ENCODE assay signal across 23 cellular contexts in the genomic region with DNA sequence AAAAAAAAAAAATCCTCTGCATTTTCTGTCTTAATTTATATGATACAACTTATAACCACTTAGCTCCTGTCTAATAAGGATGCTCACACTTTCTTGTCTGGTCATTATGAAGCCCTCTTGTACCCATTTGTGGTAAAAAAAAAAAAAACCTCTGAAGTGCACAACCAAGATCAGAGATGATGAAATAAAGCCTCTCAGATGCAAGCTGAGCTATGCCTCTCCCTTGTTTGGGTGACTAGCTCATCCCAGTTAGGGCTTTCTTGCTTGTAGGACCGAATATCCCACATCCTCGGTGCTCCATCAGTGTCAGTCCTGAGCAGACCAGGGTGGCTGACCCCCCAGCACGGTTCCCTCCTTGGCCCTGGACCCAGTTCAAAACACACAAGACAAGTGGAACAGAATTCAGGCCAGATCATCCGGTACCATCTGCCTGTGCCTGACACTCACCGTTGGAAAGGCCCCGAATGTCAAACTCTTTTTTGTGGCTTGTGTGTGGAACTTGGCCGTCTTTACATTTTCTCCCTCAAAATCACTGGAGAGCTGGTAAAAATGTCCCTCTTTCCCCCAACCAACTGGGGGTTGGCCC. TPM values are rescaled to one million over a fixed set of nuclear protein-coding genes. Genes with fewer than 3 reads are reported as not detected.
DNase-seq lines count a peak whose midpoint lies in the region; ATAC-seq and TF ChIP-seq lines count a peak whose summit lies in the region.
"Had no signal": no experiment of that assay in that cellular context is flagged by ENCODE, and none has a peak within 500 bp of the region (broad histone marks: within the 10 kb centered on the region; RNA-seq: fewer than 3 reads in every experiment).

No MANE protein-coding gene starts in this region.

- no peaks in the 10 kb centered on the region for H4K20me1 ChIP-seq in BLaER1
- H4K20me1 ChIP-seq in PC-9 (ENCODE audit: insufficient read depth): no peaks in the 10 kb centered on the region

- no peak for DNase-seq in CD4-positive, alpha-beta memory T cell
- DNase-seq in WERI-Rb-1 (no peak), PC-9 (no peak), testis (no peak), NCI-H2227 treated with DMSO at 0.1 percent for 48 hours (lab: John Stamatoyannopoulos, UW) (no peak)
- no peak for DNase-seq in naive thymus-derived CD8-positive, alpha-beta T cell
- DNase-seq: activated CD4-positive, alpha-beta T cell treated with anti-CD3 and anti-CD28 coated beads for 48 hours; DMS153; left cardiac atrium; NCI-H1694; NCI-H69; occipital lobe; stimulated activated CD4-positive, alpha-beta T cell treated with anti-CD3 and anti-CD28 coated beads, Interleukin-4, amount 100 ng/mL, for 4 hours; stimulated activated naive CD8-positive, alpha-beta T cell treated with anti-CD3 and anti-CD28 coated beads, Interleukin-15, Interleukin-2, amounts not matched to agents 100 U/mL and 50 U/mL, for 24 hours; T-helper 2 cell had no signal

- ATAC-seq in naive thymus-derived CD8-positive, alpha-beta T cell: no peak
- ATAC-seq in stimulated activated memory B cell treated with anti-CD40 and anti-IgM and Interleukin-4, amounts not matched to agents 10 μg/mL and 1 μg/mL and 100 μg/mL, for 72 hours: no peak
- ATAC-seq: activated naive CD4-positive, alpha-beta T cell treated with anti-CD3 and anti-CD28 coated beads, Interleukin-2, amount 50 U/mL, for 72 hours; left cardiac atrium; stimulated activated naive CD8-positive, alpha-beta T cell treated with anti-CD3 and anti-CD28 coated beads, Interleukin-15, Interleukin-2, amounts not matched to agents 100 U/mL and 50 U/mL, for 24 hours had no signal

- H3K27me3 Mint-ChIP-seq in CD4-positive, alpha-beta memory T cell: peaks cover 0 to 2% of the 10 kb centered on the region in 2 donors
- peaks cover 0 to 2% (median 0%) of the 10 kb centered on the region in 5 donors for H3K27me3 Mint-ChIP-seq in naive thymus-derived CD8-positive, alpha-beta T cell
- H3K27me3 Mint-ChIP-seq in stimulated activated memory B cell treated with anti-CD40 and anti-IgM and Interleukin-4, amounts not matched to agents 10 μg/mL and 1 μg/mL and 100 μg/mL, for 72 hours: no peaks in the 10 kb centered on the region
- H3K27me3 Mint-ChIP-seq: central memory CD8-positive, alpha-beta T cell had no signal

- no peaks in the 10 kb centered on the region for H3K79me2 ChIP-seq in PC-9 (ENCODE audit: low read depth)

- H3K27me3 ChIP-seq in BLaER1 (no peaks in the 10 kb centered on the region), WERI-Rb-1 (ENCODE audit: insufficient read depth, low read depth, severe bottlenecking) (no peaks in the 10 kb centered on the region), PC-9 (ENCODE audit: insufficient read depth, low read depth) (no peaks in the 10 kb centered on the region), testis (no peaks in the 10 kb centered on the region)
- H3K27me3 ChIP-seq in CD4-positive, alpha-beta memory T cell (ENCODE audit: insufficient read depth, low read length): no peaks in the 10 kb centered on the region
- H3K27me3 ChIP-seq: tibial nerve had no signal

- H3K9me2 ChIP-seq in PC-9 (ENCODE audit: insufficient read depth): no peaks in the 10 kb centered on the region

- no peaks in the 10 kb centered on the region for H3K36me3 ChIP-seq in BLaER1
- H3K36me3 ChIP-seq in CD4-positive, alpha-beta memory T cell (ENCODE audit: insufficient read depth, low read length): no peaks in the 10 kb centered on the region
- no peaks in the 10 kb centered on the region for H3K36me3 ChIP-seq in WERI-Rb-1
- H3K36me3 ChIP-seq in PC-9 (ENCODE audit: low read depth): no peaks in the 10 kb centered on the region
- H3K36me3 ChIP-seq in testis (ENCODE audit: low read depth, missing control alignments): no peaks in the 10 kb centered on the region
- H3K36me3 ChIP-seq: tibial nerve had no signal

- intact Hi-C loops in CD4-positive, alpha-beta memory T cell (cut with micrococcal nuclease): loop anchor here (10.0 kb wide), 1 partner anchor 549 kb away; the partner anchor contains the start of gene RSRP1
- intact Hi-C loops in PC-9 (cut with micrococcal nuclease; ENCODE audit: unreplicated experiment): loop anchor here (10.0 kb wide), 1 partner anchor 89 kb away; no protein-coding TSS in a partner anchor
- intact Hi-C loops in testis (cut with DNase I; ENCODE audit: low total_unique reads): no loop called here

- H3K4me3 Mint-ChIP-seq in CD4-positive, alpha-beta memory T cell: peak overlapping the region in 1 of 8 donors; percentile 39
- peak overlapping the region in 1 of 10 donors; percentile 21 for H3K4me3 Mint-ChIP-seq in naive thymus-derived CD8-positive, alpha-beta T cell
- no peak overlapping the region for H3K4me3 Mint-ChIP-seq in stimulated activated memory B cell treated with anti-CD40 and anti-IgM and Interleukin-4, amounts not matched to agents 10 μg/mL and 1 μg/mL and 100 μg/mL, for 72 hours
- H3K4me3 Mint-ChIP-seq: central memory CD8-positive, alpha-beta T cell; memory B cell had no signal

- POLR2A ChIA-PET in CD4-positive, alpha-beta memory T cell (lab: Charles Lee; ENCODE audit: partially characterized antibody): interaction anchor here (0.6 to 5.1 kb wide), 4 partner anchors 19 to 176 kb away, joined by 3 to 46 read pairs (median 4); partner anchors contain the start of gene MAN1C1
- POLR2A ChIA-PET in naive thymus-derived CD8-positive, alpha-beta T cell (lab: Charles Lee): interaction anchor here (0.7 to 3.0 kb wide), 4 partner anchors 19 to 182 kb away, joined by 3 to 18 read pairs (median 5); no protein-coding TSS in a partner anchor
- POLR2A ChIA-PET in PC-9 (lab: Charles Lee; ENCODE audit: unreplicated experiment): no interaction called here

- H3K9ac ChIP-seq in BLaER1: no peak overlapping the region

- peak overlapping the region in 5 of 7 donors; percentile 42 to 91 (median 70) for H3K27ac Mint-ChIP-seq in CD4-positive, alpha-beta memory T cell
- peak overlapping the region; percentile 50 to 90 (median 78) for H3K27ac Mint-ChIP-seq in naive thymus-derived CD8-positive, alpha-beta T cell
- no peak overlapping the region for H3K27ac Mint-ChIP-seq in stimulated activated memory B cell treated with anti-CD40 and anti-IgM and Interleukin-4, amounts not matched to agents 10 μg/mL and 1 μg/mL and 100 μg/mL, for 72 hours
- H3K27ac Mint-ChIP-seq: activated naive CD4-positive, alpha-beta T cell treated with anti-CD3 and anti-CD28 coated beads, Interleukin-2, amount 50 U/mL, for 72 hours; memory B cell had no signal

- H3K9me3 Mint-ChIP-seq in CD4-positive, alpha-beta memory T cell: peaks cover 0 to 2% (median 0%) of the 10 kb centered on the region in 8 donors
- peaks cover 0 to 2% (median 0%) of the 10 kb centered on the region in 9 donors for H3K9me3 Mint-ChIP-seq in naive thymus-derived CD8-positive, alpha-beta T cell
- H3K9me3 Mint-ChIP-seq in stimulated activated memory B cell treated with anti-CD40 and anti-IgM and Interleukin-4, amounts not matched to agents 10 μg/mL and 1 μg/mL and 100 μg/mL, for 72 hours: no peaks in the 10 kb centered on the region
- H3K9me3 Mint-ChIP-seq: central memory CD8-positive, alpha-beta T cell; memory B cell had no signal

- CTCF ChIA-PET in CD4-positive, alpha-beta memory T cell (lab: Charles Lee; ENCODE audit: partially characterized antibody): interaction anchor here (0.6 to 13.3 kb wide), 6 partner anchors 17 to 275 kb away, joined by 3 to 218 read pairs (median 5); no protein-coding TSS in a partner anchor
- CTCF ChIA-PET in PC-9 (lab: Charles Lee): interaction anchor here (0.7 kb wide), 1 partner anchor 102 kb away, joined by 5 read pairs; no protein-coding TSS in a partner anchor

- H3K4me3 ChIP-seq in BLaER1: no peak overlapping the region
- H3K4me3 ChIP-seq in CD4-positive, alpha-beta memory T cell (ENCODE audit: low read length in 2 of 2): no peak overlapping the region
- no peak overlapping the region for H3K4me3 ChIP-seq in WERI-Rb-1 (ENCODE audit: low read depth, low read length)
- no peak overlapping the region for H3K4me3 ChIP-seq in PC-9
- no peak overlapping the region for H3K4me3 ChIP-seq in testis
- H3K4me3 ChIP-seq: SK-N-MC, tibial nerve had no signal

- peaks cover 5 to 6% of the 10 kb centered on the region in 2 donors for H3K36me3 Mint-ChIP-seq in CD4-positive, alpha-beta memory T cell
- H3K36me3 Mint-ChIP-seq in naive thymus-derived CD8-positive, alpha-beta T cell: peaks cover 0 to 21% (median 7%) of the 10 kb centered on the region in 3 donors
- H3K36me3 Mint-ChIP-seq in stimulated activated memory B cell treated with anti-CD40 and anti-IgM and Interleukin-4, amounts not matched to agents 10 μg/mL and 1 μg/mL and 100 μg/mL, for 72 hours: no peaks in the 10 kb centered on the region
- H3K36me3 Mint-ChIP-seq: memory B cell had no signal

- H3K27ac ChIP-seq in BLaER1: no peak overlapping the region
- H3K27ac ChIP-seq in CD4-positive, alpha-beta memory T cell (ENCODE audit: low read depth, low read length): no peak overlapping the region
- 0 out of 2 replicates have a peak overlapping the region, but pooled peaks have one; percentile 26 for H3K27ac ChIP-seq in WERI-Rb-1
- no peak overlapping the region for H3K27ac ChIP-seq in PC-9
- no peak overlapping the region for H3K27ac ChIP-seq in testis
- H3K27ac ChIP-seq: RWPE1, SK-N-MC, tibial nerve had no signal

- no peaks in the 10 kb centered on the region for H3F3A ChIP-seq in PC-9 (ENCODE audit: insufficient read depth, low read depth)

- TF ChIP-seq CTCF in WERI-Rb-1 (IDR thresholded peaks at IDR 0.05; ENCODE audit: low read depth, low read length) (no peak), PC-9 (conservative IDR thresholded peaks at IDR 0.05) (no peak), testis (IDR thresholded peaks at IDR 0.05) (no peak)

- no TSS peak for BruUV-seq in PC-9 (replicated peaks; lab: Mats Ljungman, UMichigan)

- H3K9me3 ChIP-seq in BLaER1: no peaks in the 10 kb centered on the region
- no peaks in the 10 kb centered on the region for H3K9me3 ChIP-seq in CD4-positive, alpha-beta memory T cell (ENCODE audit: control insufficient read depth in 1 of 2, low read length in 2 of 2)
- no peaks in the 10 kb centered on the region for H3K9me3 ChIP-seq in WERI-Rb-1 (ENCODE audit: severe bottlenecking)
- H3K9me3 ChIP-seq in PC-9 (ENCODE audit: insufficient read depth, low read depth): no peaks in the 10 kb centered on the region
- H3K9me3 ChIP-seq in testis: no peaks in the 10 kb centered on the region
- H3K9me3 ChIP-seq: tibial nerve had no signal

- 65 to 68% methylated on average over 6 to 7 of the region's 7 CpGs for WGBS in testis, 2 donors

- TF ChIP-seq POLR2A in testis (IDR thresholded peaks at IDR 0.05): no peak

- peaks cover 22 to 45% (median 31%) of the 10 kb centered on the region in 4 donors for H3K4me1 Mint-ChIP-seq in CD4-positive, alpha-beta memory T cell
- H3K4me1 Mint-ChIP-seq in naive thymus-derived CD8-positive, alpha-beta T cell: peaks cover 29 to 58% (median 45%) of the 10 kb centered on the region in 4 donors
- H3K4me1 Mint-ChIP-seq in stimulated activated memory B cell treated with anti-CD40 and anti-IgM and Interleukin-4, amounts not matched to agents 10 μg/mL and 1 μg/mL and 100 μg/mL, for 72 hours: peaks cover 17% of the 10 kb centered on the region

- H3K4me2 ChIP-seq in BLaER1 (peak overlapping the region; percentile 17), PC-9 (no peak overlapping the region)

- no peak overlapping the region for H2AFZ ChIP-seq in PC-9

- H3K4me1 ChIP-seq in BLaER1 (peaks cover 39% of the 10 kb centered on the region), PC-9 (replicated peaks; ENCODE audit: insufficient read depth) (no peaks in the 10 kb centered on the region), testis (no peaks in the 10 kb centered on the region)
- peaks cover 28% of the 10 kb centered on the region for H3K4me1 ChIP-seq in CD4-positive, alpha-beta memory T cell (ENCODE audit: insufficient read depth, low read length)

RNA-seq across cellular contexts. Expression of gene SELENON, which starts 6.3 kb away (rescaled TPM):
- 10 to 100 TPM; 24.8 to 26.2 TPM for total RNA-seq in CD4-positive, alpha-beta memory T cell
- 1 to 10 TPM in 1 of 2 donors, under 1 TPM in 1; 0.65 to 6.5 TPM for polyA plus RNA-seq in CD4-positive, alpha-beta memory T cell
- total RNA-seq in naive thymus-derived CD8-positive, alpha-beta T cell: 10 to 100 TPM; 19.2 to 20.4 TPM
- polyA plus RNA-seq in naive thymus-derived CD8-positive, alpha-beta T cell: 1 to 10 TPM; 2.6 to 7.0 (median 2.7) TPM
- total RNA-seq in PC-9 (2021): 39.0 and 44.3 TPM in 2 replicates
- 10 to 100 TPM; 17.2 to 29.8 TPM for total RNA-seq in testis
- 30.7 TPM for polyA plus RNA-seq in testis (ENCODE audit: insufficient read depth, low read depth, low replicate concordance)

RNA-seq across cellular contexts. Expression of gene MTFR1L, which starts 26.1 kb away (rescaled TPM):
- total RNA-seq in CD4-positive, alpha-beta memory T cell: 10 to 100 TPM; 53.3 to 57.2 TPM
- polyA plus RNA-seq in CD4-positive, alpha-beta memory T cell: 10 to 100 TPM; 27.5 to 58.4 TPM
- 10 to 100 TPM; 50.0 to 56.4 TPM for total RNA-seq in naive thymus-derived CD8-positive, alpha-beta T cell
- polyA plus RNA-seq in naive thymus-derived CD8-positive, alpha-beta T cell: 10 to 100 TPM; 34.3 to 42.6 (median 40.9) TPM
- total RNA-seq in PC-9 (2021) (40.9 and 41.7 TPM in 2 replicates), testis (100 to 1,000 TPM; 148 to 166 TPM)
- polyA plus RNA-seq in testis (ENCODE audit: insufficient read depth, low read depth, low replicate concordance): 253 TPM
